1 cellular context compared by ENCODE assay signal in the genomic region with DNA sequence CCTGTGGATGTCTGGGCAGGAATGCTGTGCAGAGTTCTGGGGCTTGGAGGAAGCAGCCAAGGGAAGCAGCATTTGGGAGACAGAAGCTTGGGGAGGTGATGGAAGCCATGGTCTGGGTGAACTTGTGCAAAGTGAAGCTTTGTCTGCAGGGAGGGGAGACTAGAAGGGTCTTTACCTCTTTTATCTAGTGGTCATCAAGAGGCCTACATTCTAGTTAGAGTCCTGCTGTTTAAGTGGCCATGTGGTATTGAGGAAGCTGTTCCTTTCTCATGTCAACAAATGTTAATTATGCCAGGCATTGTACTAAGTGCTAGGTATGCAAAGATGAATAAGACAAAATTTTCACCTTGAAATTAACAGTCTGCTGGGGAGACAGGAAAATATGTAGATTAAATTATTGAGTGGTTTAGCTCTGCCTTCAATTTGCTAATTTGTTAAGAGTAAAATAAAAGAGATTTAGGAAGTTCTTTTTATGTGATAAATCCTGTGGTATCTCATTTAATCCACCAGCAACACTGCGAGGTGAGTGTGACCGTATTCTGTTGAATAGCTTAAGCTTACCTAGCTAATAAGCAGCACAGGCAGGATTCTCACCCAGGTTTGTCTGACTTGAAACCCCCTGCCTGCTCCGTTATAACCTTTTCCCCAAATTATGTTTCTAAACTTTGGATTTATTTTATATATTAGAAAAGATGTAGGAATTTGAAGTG.
TF ChIP-seq lines count a peak whose summit lies in the region.

No MANE protein-coding gene starts in this region.

TF ChIP-seq in HEK293, 187 proteins besides CTCF, POLR2A, EP300 and RAD21:
- 0 out of 2 replicates have a peak, but pooled peaks have one; percentile 51 for TF ChIP-seq ZNF664 (tag by site-specific recombination; IDR thresholded peaks at IDR 0.05)
- TF ChIP-seq ZNF514 (tag by site-specific recombination; IDR thresholded peaks at IDR 0.05), result no peak
